In genomic region chr14:96362965-96363750, GRCh38 we compare ENCODE assay signal across 8 cellular contexts. TPM values are rescaled to one million over a fixed set of nuclear protein-coding genes. Genes with fewer than 3 reads are reported as not detected.
DNase-seq lines count a peak whose midpoint lies in the region; ATAC-seq and TF ChIP-seq lines count a peak whose summit lies in the region.

TSS of gene ATG2B (minus strand) at chr14:96363341. CDS start at chr14:96362976, 365 bp downstream.
TSS of gene GSKIP (plus strand) at chr14:96363526. CDS start at chr14:96382248, 18,722 bp downstream.

- H3K4me3 Mint-ChIP-seq in naive thymus-derived CD8-positive, alpha-beta T cell: peak within 1 kb of the TSS; percentile 86 to 97 (median 92)
- peak within 1 kb of the TSS; percentile 91 to 97 for H3K4me3 Mint-ChIP-seq in stimulated activated naive B cell treated with anti-CD40 and anti-IgM and Interleukin-4, amounts not matched to agents 10 μg/mL and 1 μg/mL and 100 μg/mL, for 72 hours

- peak within 1 kb of the TSS; percentile 88 for H3K4me2 ChIP-seq in DND-41 (ENCODE audit: insufficient read depth, low read length)
- H3K4me2 ChIP-seq in GM23248 (ENCODE audit: unreplicated experiment): peak within 1 kb of the TSS; percentile 89
- H3K4me2 ChIP-seq in fibroblast of lung (ENCODE audit: extremely low read depth, insufficient read depth, low read length): peak within 1 kb of the TSS; percentile 95

- H3K4me1 Mint-ChIP-seq in naive thymus-derived CD8-positive, alpha-beta T cell: peaks cover 18 to 58% (median 57%) of the 10 kb centered on the region in 4 donors
- peaks cover 19 to 51% of the 10 kb centered on the region in 2 donors for H3K4me1 Mint-ChIP-seq in stimulated activated naive B cell treated with anti-CD40 and anti-IgM and Interleukin-4, amounts not matched to agents 10 μg/mL and 1 μg/mL and 100 μg/mL, for 72 hours

- in situ Hi-C loops in GM23248 (cut with MboI): no loop called here

- H3K36me3 Mint-ChIP-seq in naive thymus-derived CD8-positive, alpha-beta T cell: peaks cover 0 to 4% (median 0%) of the 10 kb centered on the region in 3 donors
- H3K36me3 Mint-ChIP-seq in stimulated activated naive B cell treated with anti-CD40 and anti-IgM and Interleukin-4, amounts not matched to agents 10 μg/mL and 1 μg/mL and 100 μg/mL, for 72 hours: peaks cover 0 to 8% of the 10 kb centered on the region in 2 donors

- peak within 1 kb of the TSS; percentile 72 for H3K27ac ChIP-seq in DND-41 (ENCODE audit: low read length)
- H3K27ac ChIP-seq in GM23248: peak within 1 kb of the TSS; percentile 80
- peak within 1 kb of the TSS; percentile 87 for H3K27ac ChIP-seq in fibroblast of lung (ENCODE audit: insufficient read depth, low read length)

- no peaks in the 10 kb centered on the region for H3K9me2 ChIP-seq in GM23248 (ENCODE audit: insufficient read depth)

- H3K9ac ChIP-seq in DND-41 (ENCODE audit: low read depth, low read length) (peak within 1 kb of the TSS; percentile 88), GM23248 (peak within 1 kb of the TSS; percentile 96), fibroblast of lung (ENCODE audit: insufficient read depth, low read length) (peak within 1 kb of the TSS; percentile 91)

- peaks cover 87% of the 10 kb centered on the region for H3K79me2 ChIP-seq in DND-41 (ENCODE audit: insufficient read depth, low read length)
- peaks cover 90% of the 10 kb centered on the region for H3K79me2 ChIP-seq in GM23248 (ENCODE audit: insufficient read depth)
- H3K79me2 ChIP-seq in fibroblast of lung (ENCODE audit: control insufficient read depth, insufficient read depth, low read length): peaks cover 49% of the 10 kb centered on the region

- H2AFZ ChIP-seq in DND-41 (ENCODE audit: low read depth, low read length) (peak within 1 kb of the TSS; percentile 93), GM23248 (peak within 1 kb of the TSS; percentile 96), fibroblast of lung (ENCODE audit: low read length) (peak within 1 kb of the TSS; percentile 80)

- no peaks in the 10 kb centered on the region for H3K9me3 Mint-ChIP-seq in naive thymus-derived CD8-positive, alpha-beta T cell
- no peaks in the 10 kb centered on the region for H3K9me3 Mint-ChIP-seq in stimulated activated naive B cell treated with anti-CD40 and anti-IgM and Interleukin-4, amounts not matched to agents 10 μg/mL and 1 μg/mL and 100 μg/mL, for 72 hours

- peaks cover 37% of the 10 kb centered on the region for H3K4me1 ChIP-seq in DND-41 (ENCODE audit: insufficient read depth, low read length)
- peaks cover 21% of the 10 kb centered on the region for H3K4me1 ChIP-seq in GM23248 (ENCODE audit: insufficient read depth)
- H3K4me1 ChIP-seq in fibroblast of lung (ENCODE audit: control insufficient read depth, extremely low read depth, insufficient read depth, low read length): no peaks in the 10 kb centered on the region

- TF ChIP-seq CTCF in DND-41 (IDR thresholded peaks at IDR 0.05; ENCODE audit: borderline replicate concordance, extremely low read depth, low read length, poor library complexity, severe bottlenecking) (no peak), fibroblast of lung (conservative IDR thresholded peaks at IDR 0.05 in 1 of 2, IDR thresholded peaks at IDR 0.05 in 1 of 2; ENCODE audit: low read depth in 1 of 2, low read length in 2 of 2) (no peak)

- H3K27me3 ChIP-seq in DND-41 (ENCODE audit: insufficient read depth, low read length, poor library complexity) (no peaks in the 10 kb centered on the region), GM23248 (replicated peaks; ENCODE audit: insufficient read depth) (no peaks in the 10 kb centered on the region), fibroblast of lung (ENCODE audit: control insufficient read depth, insufficient read depth, low read length) (no peaks in the 10 kb centered on the region)

- peak within 1 kb of the TSS; percentile 71 to 97 (median 92) for H3K27ac Mint-ChIP-seq in naive thymus-derived CD8-positive, alpha-beta T cell
- H3K27ac Mint-ChIP-seq in stimulated activated naive B cell treated with anti-CD40 and anti-IgM and Interleukin-4, amounts not matched to agents 10 μg/mL and 1 μg/mL and 100 μg/mL, for 72 hours: peak within 1 kb of the TSS; percentile 96

- H3F3A ChIP-seq in GM23248 (ENCODE audit: insufficient read depth): no peaks in the 10 kb centered on the region

- H3K4me3 ChIP-seq in DND-41 (ENCODE audit: low read depth in 1 of 2, low read length in 2 of 2) (peak within 1 kb of the TSS; percentile 89 to 92), GM23248 (peak within 1 kb of the TSS; percentile 99), fibroblast of lung (replicated peaks in 1 of 4; ENCODE audit: control extremely low read depth in 1 of 4, insufficient read depth in 1 of 4, low read depth in 3 of 4, low read length in 4 of 4) (peak within 1 kb of the TSS; percentile 77 to 95 (median 88))

- peak; percentile 82 for ATAC-seq in DND-41 (ENCODE audit: insufficient read depth, low read depth)
- peak; percentile 79 to 82 for ATAC-seq in naive thymus-derived CD8-positive, alpha-beta T cell
- peak; percentile 76 to 89 for ATAC-seq in stimulated activated naive B cell treated with anti-CD40 and anti-IgM and Interleukin-4, amounts not matched to agents 10 μg/mL and 1 μg/mL and 100 μg/mL, for 72 hours (replicated peaks)

- POLR2A ChIA-PET in naive thymus-derived CD8-positive, alpha-beta T cell (lab: Charles Lee): interaction anchor here (1.7 kb wide), 1 partner anchor 28 kb away, joined by 10 read pairs; no protein-coding TSS in a partner anchor

- no peaks in the 10 kb centered on the region for H3K9me3 ChIP-seq in DND-41 (ENCODE audit: insufficient read depth, low read length, severe bottlenecking)
- H3K9me3 ChIP-seq in GM23248 (ENCODE audit: low read depth): no peaks in the 10 kb centered on the region
- no peaks in the 10 kb centered on the region for H3K9me3 ChIP-seq in fibroblast of lung (ENCODE audit: control insufficient read depth, insufficient read depth, low read depth, low read length)

- H4K20me1 ChIP-seq in DND-41 (ENCODE audit: insufficient read depth, low read length): peaks cover 15% of the 10 kb centered on the region; the same call in 1 of the 2 replicates
- H4K20me1 ChIP-seq in GM23248 (ENCODE audit: insufficient read depth): peaks cover 12% of the 10 kb centered on the region; the same call in 1 of the 2 replicates
- no peaks in the 10 kb centered on the region for H4K20me1 ChIP-seq in fibroblast of lung (ENCODE audit: control insufficient read depth, extremely low read depth, insufficient read depth, low read length)

- DNase-seq in DND-41: peak; percentile 95
- DNase-seq in GM23248: peak; percentile 98
- peak; percentile 72 to 82 for DNase-seq in Kasumi-1 (lab: John Stamatoyannopoulos, UW)
- peak; percentile 93 for DNase-seq in RPMI8226
- DNase-seq in activated T-helper 1 cell treated with anti-CD3 and anti-CD28 coated beads, Interleukin-2, amount 50 U/mL, for 16 hours (ENCODE audit: low read depth in 1 of 2, low spot score in 1 of 2): peak; percentile 96 to 98
- peak; percentile 85 to 86 for DNase-seq in fibroblast of lung (ENCODE audit: low read depth in 2 of 2)
- peak; percentile 94 to 99 (median 98) for DNase-seq in naive thymus-derived CD8-positive, alpha-beta T cell
- DNase-seq in stimulated activated naive B cell treated with anti-CD40 and anti-IgM and Interleukin-4, amounts not matched to agents 10 μg/mL and 1 μg/mL and 100 μg/mL, for 72 hours: peak; percentile 94

- H3K27me3 Mint-ChIP-seq in naive thymus-derived CD8-positive, alpha-beta T cell: no peaks in the 10 kb centered on the region
- no peaks in the 10 kb centered on the region for H3K27me3 Mint-ChIP-seq in stimulated activated naive B cell treated with anti-CD40 and anti-IgM and Interleukin-4, amounts not matched to agents 10 μg/mL and 1 μg/mL and 100 μg/mL, for 72 hours

- 1% methylated on average over 51 to 58 of the region's 92 CpGs for WGBS in GM23248 (ENCODE audit: low coverage in 1 of 2, low lambda C conversion rate in 2 of 2, missing lambda C conversion rate in 2 of 2), 2 experiments

- H3K36me3 ChIP-seq in DND-41 (ENCODE audit: insufficient read depth, low read length) (no peaks in the 10 kb centered on the region), GM23248 (ENCODE audit: low read depth) (no peaks in the 10 kb centered on the region), fibroblast of lung (ENCODE audit: control insufficient read depth, insufficient read depth, low read length) (no peaks in the 10 kb centered on the region)

RNA-seq across cellular contexts. Expression of gene ATG2B, which starts in this region (rescaled TPM):
- 10.0 and 10.7 TPM in 2 replicates for total RNA-seq in GM23248 (2014; rRNA removed; shearing (Covaris generic))
- polyA plus RNA-seq in GM23248 (2016; fragmentation: Nextera tagmentation; extraction: Ambion mirVana): 2.5 and 2.9 TPM in 2 replicates
- 23.9 and 30.9 TPM in 2 replicates for total RNA-seq in fibroblast of lung
- polyA plus RNA-seq in fibroblast of lung: 15.0 and 17.6 TPM in 2 replicates
- 9.3 and 10.0 TPM in 2 replicates for polyA plus RNA-seq in fibroblast of lung (2012)
- polyA minus RNA-seq in fibroblast of lung (ENCODE audit: low replicate concordance): 23.3 and 24.1 TPM in 2 replicates
- 10 to 100 TPM; 29.5 to 32.1 TPM for total RNA-seq in naive thymus-derived CD8-positive, alpha-beta T cell
- 1 to 10 TPM in 2 of 3 donors, under 1 TPM in 1; 0.96 to 2.0 (median 1.4) TPM for polyA plus RNA-seq in naive thymus-derived CD8-positive, alpha-beta T cell

RNA-seq across cellular contexts. Expression of gene GSKIP, which starts in this region (rescaled TPM):
- 46.5 and 47.3 TPM in 2 replicates for total RNA-seq in GM23248 (2014; rRNA removed; shearing (Covaris generic))
- polyA plus RNA-seq in GM23248 (2016; fragmentation: Nextera tagmentation; extraction: Ambion mirVana) (35.4 and 37.3 TPM in 2 replicates), fibroblast of lung (41.6 and 45.5 TPM in 2 replicates)
- 27.7 and 30.2 TPM in 2 replicates for total RNA-seq in fibroblast of lung
- polyA plus RNA-seq in fibroblast of lung (2012): 28.1 and 32.0 TPM in 2 replicates
- polyA minus RNA-seq in fibroblast of lung (ENCODE audit: low replicate concordance): 0.71 and 2.6 TPM in 2 replicates
- 10 to 100 TPM; 18.1 to 20.1 TPM for total RNA-seq in naive thymus-derived CD8-positive, alpha-beta T cell
- polyA plus RNA-seq in naive thymus-derived CD8-positive, alpha-beta T cell: 10 to 100 TPM; 15.6 to 26.9 (median 18.8) TPM

Comparison
In these comparisons a context has a peak if more than half of its experiments do, and no peak if none do; other contexts are left out.
1. Peak in every context shown above with its lines: DNase-seq, ATAC-seq, H3K4me3 ChIP-seq and H3K27ac ChIP-seq.